9 cellular contexts compared by ENCODE assay signal in genomic region chr9:17578577-17578910, GRCh38. TPM values are rescaled to one million over a fixed set of nuclear protein-coding genes. Genes with fewer than 3 reads are reported as not detected.
DNase-seq lines count a peak whose midpoint lies in the region; ATAC-seq and TF ChIP-seq lines count a peak whose summit lies in the region.
"Had no signal": no experiment of that assay in that cellular context is flagged by ENCODE, and none has a peak within 500 bp of the region (broad histone marks: within the 10 kb centered on the region; RNA-seq: fewer than 3 reads in every experiment).

No MANE protein-coding gene starts in this region.

- H3K9me3 ChIP-seq in HAP-1: no peaks in the 10 kb centered on the region
- no peaks in the 10 kb centered on the region for H3K9me3 ChIP-seq in WERI-Rb-1 (ENCODE audit: severe bottlenecking)
- H3K9me3 ChIP-seq in iPS-18a (ENCODE audit: control insufficient read depth, low read depth, low read length): no peaks in the 10 kb centered on the region
- no peaks in the 10 kb centered on the region for H3K9me3 ChIP-seq in skeletal muscle satellite cell (replicated peaks; ENCODE audit: low read length)

- peak overlapping the region; percentile 83 for H3K4me2 ChIP-seq in skeletal muscle satellite cell (ENCODE audit: low read length)

- H3K4me3 Mint-ChIP-seq in stimulated activated naive B cell treated with anti-CD40 and anti-IgM and Interleukin-4, amounts not matched to agents 10 μg/mL and 1 μg/mL and 100 μg/mL, for 72 hours: peak overlapping the region in 1 of 2 donors; percentile 53
- H3K4me3 Mint-ChIP-seq: activated CD4-positive, alpha-beta memory T cell treated with anti-CD3 and anti-CD28 coated beads, Interleukin-2, amount 10 ng/mL, durations not matched to agents 7 days and 5 days had no signal

- no peaks in the 10 kb centered on the region for H3K36me3 ChIP-seq in HAP-1 (replicated peaks)
- no peaks in the 10 kb centered on the region; the same call in 1 of the 2 replicates for H3K36me3 ChIP-seq in WERI-Rb-1
- H3K36me3 ChIP-seq in iPS-18a (ENCODE audit: control insufficient read depth, low read depth, low read length): no peaks in the 10 kb centered on the region
- H3K36me3 ChIP-seq in skeletal muscle satellite cell (ENCODE audit: insufficient read depth, low read length): no peaks in the 10 kb centered on the region

- peaks cover 4 to 6% of the 10 kb centered on the region in 2 donors for H3K4me1 Mint-ChIP-seq in stimulated activated naive B cell treated with anti-CD40 and anti-IgM and Interleukin-4, amounts not matched to agents 10 μg/mL and 1 μg/mL and 100 μg/mL, for 72 hours

- H3K9ac ChIP-seq in iPS-18a (ENCODE audit: low read length): no peak overlapping the region
- no peak overlapping the region for H3K9ac ChIP-seq in skeletal muscle satellite cell (ENCODE audit: low read depth, low read length)

- peak overlapping the region; percentile 51; the same call in 1 of the 2 replicates for H3K27ac ChIP-seq in WERI-Rb-1
- H3K27ac ChIP-seq in iPS-18a (ENCODE audit: low read length): no peak overlapping the region

- peak overlapping the region; percentile 22 for H3K4me3 ChIP-seq in HAP-1
- peak overlapping the region; percentile 78 for H3K4me3 ChIP-seq in WERI-Rb-1 (ENCODE audit: low read depth, low read length)
- peak overlapping the region; percentile 63 for H3K4me3 ChIP-seq in iPS-18a (ENCODE audit: low read length)
- H3K4me3 ChIP-seq in skeletal muscle satellite cell (ENCODE audit: low read length): peak overlapping the region; percentile 63

- no peaks in the 10 kb centered on the region for H3K36me3 Mint-ChIP-seq in stimulated activated naive B cell treated with anti-CD40 and anti-IgM and Interleukin-4, amounts not matched to agents 10 μg/mL and 1 μg/mL and 100 μg/mL, for 72 hours

- ATAC-seq in stimulated activated naive B cell treated with anti-CD40 and anti-IgM and Interleukin-4, amounts not matched to agents 10 μg/mL and 1 μg/mL and 100 μg/mL, for 72 hours (replicated peaks): no peak
- no peak for ATAC-seq in GM19397 (IDR thresholded peaks at IDR 0.05; ENCODE audit: unreplicated experiment)

- TF ChIP-seq CTCF in WERI-Rb-1 (IDR thresholded peaks at IDR 0.05; ENCODE audit: low read depth, low read length): no peak

- H3K9me3 Mint-ChIP-seq in stimulated activated naive B cell treated with anti-CD40 and anti-IgM and Interleukin-4, amounts not matched to agents 10 μg/mL and 1 μg/mL and 100 μg/mL, for 72 hours: peaks cover 0 to 5% of the 10 kb centered on the region in 2 donors

- DNase-seq in HAP-1 (ENCODE audit: low spot score in 2 of 2) (no peak), WERI-Rb-1 (no peak), EL (no peak), dedifferentiated amniotic fluid mesenchymal stem cell (ENCODE audit: extremely low spot score) (no peak)
- DNase-seq in stimulated activated naive B cell treated with anti-CD40 and anti-IgM and Interleukin-4, amounts not matched to agents 10 μg/mL and 1 μg/mL and 100 μg/mL, for 72 hours: no peak
- DNase-seq: activated CD4-positive, alpha-beta memory T cell treated with anti-CD3 and anti-CD28 coated beads, Interleukin-2, amount 10 ng/mL, durations not matched to agents 7 days and 5 days had no signal

- H3K4me1 ChIP-seq in HAP-1: no peaks in the 10 kb centered on the region; the same call in 1 of the 2 replicates
- no peaks in the 10 kb centered on the region for H3K4me1 ChIP-seq in iPS-18a (ENCODE audit: control insufficient read depth, low read depth, low read length)
- H3K4me1 ChIP-seq in skeletal muscle satellite cell (ENCODE audit: control insufficient read depth, insufficient read depth, low read length): peaks cover 7% of the 10 kb centered on the region

- no peak overlapping the region for H3K27ac Mint-ChIP-seq in stimulated activated naive B cell treated with anti-CD40 and anti-IgM and Interleukin-4, amounts not matched to agents 10 μg/mL and 1 μg/mL and 100 μg/mL, for 72 hours
- H3K27ac Mint-ChIP-seq: activated CD4-positive, alpha-beta memory T cell treated with anti-CD3 and anti-CD28 coated beads, Interleukin-2, amount 10 ng/mL, durations not matched to agents 7 days and 5 days had no signal

- peaks cover 59% of the 10 kb centered on the region for H3K27me3 ChIP-seq in HAP-1 (ENCODE audit: low read depth)
- H3K27me3 ChIP-seq in WERI-Rb-1 (ENCODE audit: insufficient read depth, low read depth, severe bottlenecking): no peaks in the 10 kb centered on the region
- peaks cover 50% of the 10 kb centered on the region for H3K27me3 ChIP-seq in iPS-18a (ENCODE audit: control insufficient read depth, insufficient read depth, low read length)
- H3K27me3 ChIP-seq in skeletal muscle satellite cell (ENCODE audit: control insufficient read depth, insufficient read depth, low read length): peaks cover 75% of the 10 kb centered on the region

- peaks cover 25 to 35% of the 10 kb centered on the region in 2 donors for H3K27me3 Mint-ChIP-seq in stimulated activated naive B cell treated with anti-CD40 and anti-IgM and Interleukin-4, amounts not matched to agents 10 μg/mL and 1 μg/mL and 100 μg/mL, for 72 hours

- in situ Hi-C loops in HAP-1 (cut with MboI; ENCODE audit: low sequenced_read_pairs): no loop called here

RNA-seq across cellular contexts. Expression of gene SH3GL2, which starts 0.3 kb away (rescaled TPM):
- total RNA-seq in skeletal muscle satellite cell (2012; rRNA removed): not detected in 2 replicates
- total RNA-seq: activated CD4-positive, alpha-beta memory T cell treated with anti-CD3 and anti-CD28 coated beads, Interleukin-2, amount 10 ng/mL, durations not matched to agents 7 days and 5 days had no signal

Comparison
In these comparisons a context has a peak if more than half of its experiments do, and no peak if none do; other contexts are left out.
1. H3K4me3 ChIP-seq: peak in every context shown above with its lines; median percentile 78 in WERI-Rb-1; 63 in iPS-18a; 63 in skeletal muscle satellite cell; 22 in HAP-1.